26 cellular contexts compared by ENCODE assay signal in genomic region chr16:8204096-8204495, GRCh38.
"Had no signal": no experiment of that assay in that cellular context is flagged by ENCODE, and none has a peak within 500 bp of the region (broad histone marks: within the 10 kb centered on the region; RNA-seq: fewer than 3 reads in every experiment).

No MANE protein-coding gene starts in this region.

- H3K27ac ChIP-seq: stomach, suprapubic skin, testis, thoracic aorta, thyroid gland, tibial artery, tibial nerve, transverse colon, upper lobe of left lung, upper lobe of right lung, uterus, vagina had no signal

- H3K36me3 ChIP-seq: stomach, suprapubic skin, thoracic aorta, thyroid gland, tibial artery, tibial nerve, transverse colon, upper lobe of left lung, upper lobe of right lung, uterus, vagina had no signal

- H3K4me3 ChIP-seq: stomach, suprapubic skin, testis, thoracic aorta, thyroid gland, tibial artery, tibial nerve, transverse colon, upper lobe of left lung, upper lobe of right lung, uterus, vagina had no signal

- H3K4me1 ChIP-seq: stomach, suprapubic skin, testis, thyroid gland, tibial artery, tibial nerve, transverse colon, upper lobe of left lung, upper lobe of right lung, uterus, vagina had no signal

- H3K27me3 ChIP-seq: stomach, suprapubic skin, testis, thyroid gland, tibial artery, tibial nerve, transverse colon, upper lobe of left lung, upper lobe of right lung, uterus, vagina had no signal

- FAIRE-seq: urothelium cell line had no signal

- ATAC-seq: stimulated activated effector memory CD8-positive, alpha-beta T cell treated with anti-CD3 and anti-CD28 coated beads, Interleukin-12 subunit alpha, Interleukin-12 subunit beta, amount 100 ng/mL, for 72 hours; stimulated activated memory B cell treated with anti-CD40 and anti-IgM and Interleukin-4, amounts not matched to agents 10 μg/mL and 1 μg/mL and 100 μg/mL, for 72 hours; stimulated activated naive B cell treated with anti-CD40 and anti-IgM and Interleukin-4, amounts not matched to agents 10 μg/mL and 1 μg/mL and 100 μg/mL, for 72 hours; stimulated activated naive CD8-positive, alpha-beta T cell treated with anti-CD3 and anti-CD28 coated beads, Interleukin-15, amount 100 ng/mL, for 72 hours; stimulated activated naive CD8-positive, alpha-beta T cell treated with anti-CD3 and anti-CD28 coated beads, Interleukin-15, Interleukin-2, amounts not matched to agents 100 U/mL and 50 U/mL, for 24 hours; upper lobe of right lung had no signal

- H3K9me3 ChIP-seq: suprapubic skin, testis, thoracic aorta, thyroid gland, tibial artery, transverse colon, upper lobe of left lung, upper lobe of right lung, uterus, vagina had no signal

- DNase-seq: stimulated activated CD4-positive, alpha-beta T cell treated with anti-CD3 and anti-CD28 coated beads, Interleukin-2, amount 100 ng/mL, for 48 hours; stimulated activated CD4-positive, alpha-beta T cell treated with anti-CD3 and anti-CD28 coated beads, Interleukin-4, amount 100 ng/mL, for 1 hour; stimulated activated CD4-positive, alpha-beta T cell treated with anti-CD3 and anti-CD28 coated beads, Interleukin-4, amount 100 ng/mL, for 24 hours; stimulated activated CD4-positive, alpha-beta T cell treated with anti-CD3 and anti-CD28 coated beads, Interleukin-4, amount 100 ng/mL, for 4 hours; stimulated activated CD8-positive, alpha-beta memory T cell treated with anti-CD3 and anti-CD28 coated beads, Interleukin-4, amount 100 ng/mL, for 48 hours; stimulated activated naive B cell treated with anti-CD40 and anti-IgM and Interleukin-4, amounts not matched to agents 10 μg/mL and 1 μg/mL and 100 μg/mL, for 72 hours; stimulated activated naive CD4-positive, alpha-beta T cell; stimulated activated naive CD4-positive, alpha-beta T cell treated with Interleukin-2 at 50 U/mL for 16 hours; stimulated activated naive CD8-positive, alpha-beta T cell treated with anti-CD3 and anti-CD28 coated beads, Interleukin-15, amount 100 ng/mL, for 72 hours; stimulated activated naive CD8-positive, alpha-beta T cell treated with anti-CD3 and anti-CD28 coated beads, Interleukin-15, Interleukin-2, amounts not matched to agents 100 U/mL and 50 U/mL, for 24 hours; stomach; substantia nigra; testis; thyroid gland; tibial artery; transverse colon; upper lobe of left lung; upper lobe of right lung; uterus had no signal
